ENCODE assay signal across 9 cellular contexts in genomic region chr7:4144801-4145470, GRCh38.
A peak's percentile ranks its signal among the peaks of the same experiment; 100 is the strongest.
DNase-seq lines count a peak whose midpoint lies in the region; ATAC-seq and TF ChIP-seq lines count a peak whose summit lies in the region.
"Had no signal": no experiment of that assay in that cellular context is flagged by ENCODE, and none has a peak within 500 bp of the region (broad histone marks: within the 10 kb centered on the region; RNA-seq: fewer than 3 reads in every experiment).

No MANE protein-coding gene starts in this region.

- no peak for TF ChIP-seq CTCF in BE2C (IDR thresholded peaks at IDR 0.05; ENCODE audit: low read depth, low read length)
- TF ChIP-seq CTCF in activated CD8-positive, alpha-beta T cell treated with anti-CD3 and anti-CD28 coated beads for 36 hours (IDR thresholded peaks at IDR 0.05) = no peak
- no peak for TF ChIP-seq CTCF in gastroesophageal sphincter (IDR thresholded peaks at IDR 0.05)
- TF ChIP-seq CTCF in neural progenitor cell (IDR thresholded peaks at IDR 0.05) = no peak

- no peaks in the 10 kb centered on the region for H3K36me3 Mint-ChIP-seq in activated CD8-positive, alpha-beta T cell treated with anti-CD3 and anti-CD28 coated beads for 36 hours (ENCODE audit: low read depth)
- peaks cover 1% of the 10 kb centered on the region for H3K36me3 Mint-ChIP-seq in neural progenitor cell
- no peaks in the 10 kb centered on the region for H3K36me3 Mint-ChIP-seq in T-cell

- peaks cover 5% of the 10 kb centered on the region for H3K4me1 Mint-ChIP-seq in activated CD8-positive, alpha-beta T cell treated with anti-CD3 and anti-CD28 coated beads for 36 hours (ENCODE audit: low read depth)
- H3K4me1 Mint-ChIP-seq in neural progenitor cell = peaks cover 49% of the 10 kb centered on the region
- peaks cover 2 to 6% (median 3%) of the 10 kb centered on the region in 3 donors for H3K4me1 Mint-ChIP-seq in T-cell

- H3K9me3 Mint-ChIP-seq in activated CD8-positive, alpha-beta T cell treated with anti-CD3 and anti-CD28 coated beads for 36 hours = no peaks in the 10 kb centered on the region
- H3K9me3 Mint-ChIP-seq in neural progenitor cell (no peaks in the 10 kb centered on the region), T-cell (no peaks in the 10 kb centered on the region)

- intact Hi-C loops in activated CD8-positive, alpha-beta T cell treated with anti-CD3 and anti-CD28 coated beads for 36 hours (cut with micrococcal nuclease) = no loop called here

- H3K4me3 Mint-ChIP-seq in activated CD8-positive, alpha-beta T cell treated with anti-CD3 and anti-CD28 coated beads for 36 hours = no peak overlapping the region
- peak overlapping the region; percentile 80 for H3K4me3 Mint-ChIP-seq in neural progenitor cell
- peak overlapping the region in 1 of 3 donors; percentile 54 for H3K4me3 Mint-ChIP-seq in T-cell

- no peaks in the 10 kb centered on the region for H3K27me3 ChIP-seq in BE2C
- H3K27me3 ChIP-seq in gastroesophageal sphincter = peaks cover 35% of the 10 kb centered on the region
- H3K27me3 ChIP-seq in neural progenitor cell = no peaks in the 10 kb centered on the region

- H3K79me2 ChIP-seq in neural progenitor cell (ENCODE audit: low read depth) = no peaks in the 10 kb centered on the region

- CTCF ChIA-PET in activated CD8-positive, alpha-beta T cell treated with anti-CD3 and anti-CD28 coated beads for 36 hours (lab: Charles Lee) = no interaction called here
- CTCF ChIA-PET in T-cell (lab: Charles Lee) = no interaction called here

- H3K4me1 ChIP-seq in BE2C = no peaks in the 10 kb centered on the region
- H3K4me1 ChIP-seq in gastroesophageal sphincter = peaks cover 0 to 13% (median 8%) of the 10 kb centered on the region in 3 donors
- peaks cover 21% of the 10 kb centered on the region for H3K4me1 ChIP-seq in neural progenitor cell

- no peaks in the 10 kb centered on the region for H3K36me3 ChIP-seq in BE2C
- H3K36me3 ChIP-seq in gastroesophageal sphincter = no peaks in the 10 kb centered on the region
- H3K36me3 ChIP-seq in neural progenitor cell = no peaks in the 10 kb centered on the region

- no peak overlapping the region for H3K27ac ChIP-seq in gastroesophageal sphincter
- H3K27ac ChIP-seq in neural progenitor cell = no peak overlapping the region

- no peak for ATAC-seq in activated CD8-positive, alpha-beta T cell treated with anti-CD3 and anti-CD28 coated beads for 36 hours
- ATAC-seq in gastroesophageal sphincter = peak; percentile 29
- no peak for ATAC-seq in T-cell (replicated peaks in 1 of 4)
- ATAC-seq in GM18502 (IDR thresholded peaks at IDR 0.05; ENCODE audit: poor library complexity, unreplicated experiment) = no peak

- no peaks in the 10 kb centered on the region; the same call in none of the 2 replicates for H3K9me3 ChIP-seq in BE2C
- no peaks in the 10 kb centered on the region for H3K9me3 ChIP-seq in gastroesophageal sphincter
- H3K9me3 ChIP-seq in neural progenitor cell (ENCODE audit: low read depth) = no peaks in the 10 kb centered on the region

- no peak overlapping the region for H3K27ac Mint-ChIP-seq in activated CD8-positive, alpha-beta T cell treated with anti-CD3 and anti-CD28 coated beads for 36 hours
- H3K27ac Mint-ChIP-seq in neural progenitor cell (peak overlapping the region; percentile 78), T-cell (no peak overlapping the region)

- H4K20me1 ChIP-seq in neural progenitor cell (ENCODE audit: low read depth) = no peaks in the 10 kb centered on the region

- TF ChIP-seq EP300 in gastroesophageal sphincter (IDR thresholded peaks at IDR 0.05) = no peak

- H3F3A ChIP-seq in neural progenitor cell (ENCODE audit: low read depth) = no peaks in the 10 kb centered on the region

- H2AFZ ChIP-seq in neural progenitor cell (replicated peaks) = peak overlapping the region; percentile 71

- no peak for TF ChIP-seq POLR2A in gastroesophageal sphincter (IDR thresholded peaks at IDR 0.05)

- WGBS in gastroesophageal sphincter (ENCODE audit: low coverage in 1 of 2), 2 donors = 0 to 3% methylated on average over 4 to 14 of the region's 26 CpGs

- H3K4me3 ChIP-seq in BE2C (ENCODE audit: low read depth, low read length) = no peak overlapping the region
- peak overlapping the region in 1 of 2 donors; percentile 31 for H3K4me3 ChIP-seq in gastroesophageal sphincter
- H3K4me3 ChIP-seq in neural progenitor cell = peak overlapping the region; percentile 21

- H3K4me2 ChIP-seq in neural progenitor cell = peak overlapping the region; percentile 57

- no peak overlapping the region for H3K9ac ChIP-seq in neural progenitor cell

- DNase-seq in BE2C = peak; percentile 48
- DNase-seq in activated CD8-positive, alpha-beta T cell treated with anti-CD3 and anti-CD28 coated beads for 36 hours = peak; percentile 21
- peak; percentile 79 for DNase-seq in neural progenitor cell (ENCODE audit: low spot score)
- DNase-seq in T-cell = no peak
- no peak for DNase-seq in NAMALWA (ENCODE audit: low spot score)
- DNase-seq in HuH-7.5 (ENCODE audit: low spot score) = no peak
- DNase-seq: NCI-H2081 had no signal

- POLR2A ChIA-PET in activated CD8-positive, alpha-beta T cell treated with anti-CD3 and anti-CD28 coated beads for 36 hours (lab: Charles Lee) = no interaction called here
- POLR2A ChIA-PET in T-cell (lab: Charles Lee) = no interaction called here

- H3K27me3 Mint-ChIP-seq in activated CD8-positive, alpha-beta T cell treated with anti-CD3 and anti-CD28 coated beads for 36 hours = peaks cover 10% of the 10 kb centered on the region
- H3K27me3 Mint-ChIP-seq in neural progenitor cell (ENCODE audit: insufficient read depth, low read depth) (no peaks in the 10 kb centered on the region), T-cell (peaks cover 7 to 27% of the 10 kb centered on the region in 2 donors)

Comparison
In these comparisons a context has a peak if more than half of its experiments do, and no peak if none do; other contexts are left out.
1. DNase-seq: peak in BE2C (single experiment), activated CD8-positive, alpha-beta T cell treated with anti-CD3 and anti-CD28 coated beads for 36 hours (single experiment) and neural progenitor cell (single experiment); none in T-cell (0 of 34), NAMALWA (single experiment) and HuH-7.5 (single experiment).